Comparison of ENCODE assay signal across 17 cellular contexts in the genomic region with DNA sequence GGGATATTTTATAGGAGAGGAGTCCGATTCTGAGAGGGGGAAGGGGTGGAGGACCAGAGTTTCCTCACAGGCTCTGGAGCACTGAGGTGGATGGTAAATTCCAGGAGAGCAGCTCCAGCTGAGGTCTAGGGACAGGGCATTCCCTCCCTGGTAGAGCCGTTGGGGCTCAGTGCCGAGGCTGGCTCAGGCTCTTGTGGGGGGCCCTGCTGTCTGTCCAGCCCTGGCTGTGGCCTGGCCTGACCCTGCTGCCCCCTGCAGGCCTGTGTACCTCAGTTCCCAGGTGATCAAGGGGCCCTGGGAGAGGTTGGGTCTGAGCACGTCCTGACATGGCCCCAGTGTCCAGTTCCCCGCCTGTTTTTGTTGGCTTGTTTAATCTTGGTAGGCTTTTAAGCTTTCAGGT. TPM values are rescaled to one million over a fixed set of nuclear protein-coding genes. Genes with fewer than 3 reads are reported as not detected.
DNase-seq lines count a peak whose midpoint lies in the region; ATAC-seq and TF ChIP-seq lines count a peak whose summit lies in the region.
"Had no signal": no experiment of that assay in that cellular context is flagged by ENCODE, and none has a peak within 500 bp of the region (broad histone marks: within the 10 kb centered on the region; RNA-seq: fewer than 3 reads in every experiment).

No MANE protein-coding gene starts in this region.

- no peaks in the 10 kb centered on the region for H3K27me3 ChIP-seq in BE2C
- H3K27me3 ChIP-seq: uterus had no signal

- peaks cover 4% of the 10 kb centered on the region for H3K36me3 ChIP-seq in BE2C
- H3K36me3 ChIP-seq: uterus had no signal

- ATAC-seq in WTC11 (peak; percentile 71), left lobe of liver (peak; percentile 39)
- ATAC-seq: CD8-positive, alpha-beta T cell had no signal

- H3K27me3 Mint-ChIP-seq in WTC11 (ENCODE audit: low read depth): no peaks in the 10 kb centered on the region
- H3K27me3 Mint-ChIP-seq: activated naive CD8-positive, alpha-beta T cell treated with anti-CD3 and anti-CD28 coated beads for 36 hours had no signal

- POLR2A ChIA-PET in WTC11 (lab: Charles Lee): no interaction called here

- H3K4me3 ChIP-seq in BE2C (ENCODE audit: low read depth, low read length): no peak overlapping the region
- H3K4me3 ChIP-seq: uterus had no signal

- no peak overlapping the region; the same call in 1 of the 2 replicates for H3K27ac Mint-ChIP-seq in WTC11
- H3K27ac Mint-ChIP-seq: activated naive CD8-positive, alpha-beta T cell treated with anti-CD3 and anti-CD28 coated beads for 36 hours; CD8-positive, alpha-beta T cell had no signal

- H3K4me1 ChIP-seq in BE2C: no peaks in the 10 kb centered on the region
- H3K4me1 ChIP-seq: uterus had no signal

- H3K9me3 ChIP-seq in BE2C: no peaks in the 10 kb centered on the region
- H3K9me3 ChIP-seq: uterus had no signal

- peaks cover 43% of the 10 kb centered on the region for H3K36me3 Mint-ChIP-seq in WTC11

- TF ChIP-seq CTCF in BE2C (IDR thresholded peaks at IDR 0.05; ENCODE audit: low read depth, low read length) (peak; percentile 41), GM20000 (IDR thresholded peaks at IDR 0.05; ENCODE audit: extremely low read depth, missing control alignments) (peak; percentile 10), WTC11 (IDR thresholded peaks at IDR 0.05) (peak; percentile 21; the same call in 1 of the 2 replicates)

- DNase-seq in BE2C: no peak
- no peak for DNase-seq in GM20000 (ENCODE audit: low spot score)
- peak; percentile 69 for DNase-seq in WTC11 (ENCODE audit: low spot score)
- DNase-seq in left lobe of liver (ENCODE audit: low spot score): no peak
- DNase-seq in NCI-H524 treated with DMSO at 0.1 percent for 48 hours (lab: John Stamatoyannopoulos, UW): no peak
- no peak for DNase-seq in NCI-H1092 treated with DMSO at 0.1 percent for 48 hours (lab: John Stamatoyannopoulos, UW)
- DNase-seq in NOMO-1 (lab: John Stamatoyannopoulos, UW; ENCODE audit: unreplicated experiment in 2 of 2): no peak
- no peak for DNase-seq in AML-193 (lab: John Stamatoyannopoulos, UW)
- DNase-seq: activated CD4-positive, alpha-beta T cell treated with anti-CD3 and anti-CD28 coated beads, Interleukin-2, amount 50 U/mL, for 48 hours; activated naive CD8-positive, alpha-beta T cell treated with anti-CD3 and anti-CD28 coated beads for 36 hours; CD8-positive, alpha-beta T cell; hypothalamus; NCI-H1092; NCI-H774; T-helper 1 cell; uterus had no signal

- CTCF ChIA-PET in WTC11 (lab: Charles Lee): interaction anchor here (0.6 to 1.7 kb wide), 3 partner anchors 13 to 155 kb away, joined by 3 to 9 read pairs (median 4); no protein-coding TSS in a partner anchor

- H3K4me3 Mint-ChIP-seq in WTC11: no peak overlapping the region
- H3K4me3 Mint-ChIP-seq: activated naive CD8-positive, alpha-beta T cell treated with anti-CD3 and anti-CD28 coated beads for 36 hours; CD8-positive, alpha-beta T cell had no signal

- H3K4me1 Mint-ChIP-seq in WTC11: peaks cover 40% of the 10 kb centered on the region
- H3K4me1 Mint-ChIP-seq: activated naive CD8-positive, alpha-beta T cell treated with anti-CD3 and anti-CD28 coated beads for 36 hours had no signal

- peaks cover 13% of the 10 kb centered on the region for H3K9me3 Mint-ChIP-seq in WTC11

TF ChIP-seq in WTC11, 78 proteins besides CTCF, POLR2A, EP300 and RAD21:
- TF ChIP-seq SP1 (CRISPR knock-in tag; conservative IDR thresholded peaks at IDR 0.05) (0 out of 2 replicates have a peak, but pooled peaks have one; percentile 24), ZNF396 (CRISPR knock-in tag; IDR thresholded peaks at IDR 0.05; ENCODE audit: borderline replicate concordance) (no peak), JUN (CRISPR knock-in tag; IDR thresholded peaks at IDR 0.05) (no peak)
- TF ChIP-seq, protein P1, sequence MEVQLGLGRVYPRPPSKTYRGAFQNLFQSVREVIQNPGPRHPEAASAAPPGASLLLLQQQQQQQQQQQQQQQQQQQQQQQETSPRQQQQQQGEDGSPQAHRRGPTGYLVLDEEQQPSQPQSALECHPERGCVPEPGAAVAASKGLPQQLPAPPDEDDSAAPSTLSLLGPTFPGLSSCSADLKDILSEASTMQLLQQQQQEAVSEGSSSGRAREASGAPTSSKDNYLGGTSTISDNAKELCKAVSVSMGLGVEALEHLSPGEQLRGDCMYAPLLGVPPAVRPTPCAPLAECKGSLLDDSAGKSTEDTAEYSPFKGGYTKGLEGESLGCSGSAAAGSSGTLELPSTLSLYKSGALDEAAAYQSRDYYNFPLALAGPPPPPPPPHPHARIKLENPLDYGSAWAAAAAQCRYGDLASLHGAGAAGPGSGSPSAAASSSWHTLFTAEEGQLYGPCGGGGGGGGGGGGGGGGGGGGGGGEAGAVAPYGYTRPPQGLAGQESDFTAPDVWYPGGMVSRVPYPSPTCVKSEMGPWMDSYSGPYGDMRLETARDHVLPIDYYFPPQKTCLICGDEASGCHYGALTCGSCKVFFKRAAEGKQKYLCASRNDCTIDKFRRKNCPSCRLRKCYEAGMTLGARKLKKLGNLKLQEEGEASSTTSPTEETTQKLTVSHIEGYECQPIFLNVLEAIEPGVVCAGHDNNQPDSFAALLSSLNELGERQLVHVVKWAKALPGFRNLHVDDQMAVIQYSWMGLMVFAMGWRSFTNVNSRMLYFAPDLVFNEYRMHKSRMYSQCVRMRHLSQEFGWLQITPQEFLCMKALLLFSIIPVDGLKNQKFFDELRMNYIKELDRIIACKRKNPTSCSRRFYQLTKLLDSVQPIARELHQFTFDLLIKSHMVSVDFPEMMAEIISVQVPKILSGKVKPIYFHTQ (CRISPR knock-in tag; IDR thresholded peaks at IDR 0.05): no peak

RNA-seq across cellular contexts. Expression of a gene that starts 16.8 kb away (rescaled TPM):
- polyA plus RNA-seq in BE2C (2012; ENCODE audit: insufficient read depth, insufficient read length, low read depth): 0.54 TPM
- total RNA-seq in WTC11 (2021) (0.04 to 0.07 TPM in 2 of 3 replicates, not detected in the other), left lobe of liver (0.08 TPM)
- total RNA-seq: activated naive CD8-positive, alpha-beta T cell treated with anti-CD3 and anti-CD28 coated beads for 36 hours; CD8-positive, alpha-beta T cell; skeletal muscle tissue had no signal
